In genomic region chr1:147635342-147635741, GRCh38 we compare ENCODE assay signal across 19 cellular contexts. TPM values are rescaled to one million over a fixed set of nuclear protein-coding genes. Genes with fewer than 3 reads are reported as not detected.
A peak's percentile ranks its signal among the peaks of the same experiment; 100 is the strongest.
DNase-seq lines count a peak whose midpoint lies in the region; ATAC-seq and TF ChIP-seq lines count a peak whose summit lies in the region.
"Had no signal": no experiment of that assay in that cellular context is flagged by ENCODE, and none has a peak within 500 bp of the region (broad histone marks: within the 10 kb centered on the region; RNA-seq: fewer than 3 reads in every experiment).

No MANE protein-coding gene starts in this region.

- H3K27me3 ChIP-seq in right cardiac atrium (ENCODE audit: control insufficient read depth, insufficient read depth) (no peaks in the 10 kb centered on the region), smooth muscle cell (ENCODE audit: low read depth) (no peaks in the 10 kb centered on the region)

- H3K4me1 ChIP-seq in right cardiac atrium (ENCODE audit: control insufficient read depth, insufficient read depth, low read length): no peaks in the 10 kb centered on the region
- H3K4me1 ChIP-seq in smooth muscle cell (ENCODE audit: low read depth): no peaks in the 10 kb centered on the region

- DNase-seq in AML-193 (lab: John Stamatoyannopoulos, UW) (peak; percentile 83 to 88), Kasumi-1 (lab: John Stamatoyannopoulos, UW) (peak; percentile 86 to 89), SKM-1 treated with dmso at 0.1 percent for 144 hours (lab: John Stamatoyannopoulos, UW; ENCODE audit: unreplicated experiment) (peak; percentile 98), right cardiac atrium (no peak), NCI-H748 treated with DMSO at 0.1 percent for 48 hours (lab: John Stamatoyannopoulos, UW) (no peak), smooth muscle cell (lab: John Stamatoyannopoulos, UW; ENCODE audit: unreplicated experiment) (no peak), DMS 273 (lab: John Stamatoyannopoulos, UW; ENCODE audit: unreplicated experiment) (no peak)
- DNase-seq: activated CD4-positive, alpha-beta T cell treated with anti-CD3 and anti-CD28 coated beads for 1 hour; activated naive CD8-positive, alpha-beta T cell treated with anti-CD3 and anti-CD28 coated beads, Interleukin-2, amount 10 ng/mL, durations not matched to agents 7 days and 5 days; CD4-positive, CD25-positive, alpha-beta regulatory T cell; DMS53; effector memory CD8-positive, alpha-beta T cell; mucosa of descending colon; NCI-H1048; NCI-H2081; SK-N-SH; T1000 had no signal

- no peak overlapping the region for H3K9ac ChIP-seq in smooth muscle cell (ENCODE audit: low read depth)
- H3K9ac ChIP-seq: SK-N-SH had no signal

- H3K27ac ChIP-seq in right cardiac atrium (ENCODE audit: low read length) (no peak overlapping the region), smooth muscle cell (ENCODE audit: low read depth) (no peak overlapping the region)

- H3K9me3 ChIP-seq in right cardiac atrium (ENCODE audit: control insufficient read depth, low read length) (no peaks in the 10 kb centered on the region), smooth muscle cell (replicated peaks; ENCODE audit: low read depth) (no peaks in the 10 kb centered on the region)
- H3K9me3 ChIP-seq: mucosa of descending colon, SK-N-SH had no signal

- peak; percentile 47 to 50 for ATAC-seq in right cardiac atrium
- ATAC-seq in HG02870 (IDR thresholded peaks at IDR 0.05; ENCODE audit: unreplicated experiment): no peak
- ATAC-seq: effector memory CD8-positive, alpha-beta T cell; K562; mucosa of descending colon had no signal

- TF ChIP-seq CTCF in smooth muscle cell (IDR thresholded peaks at IDR 0.05; ENCODE audit: borderline replicate concordance, insufficient read depth, poor library complexity, severe bottlenecking): no peak

- intact Hi-C loops in right cardiac atrium (cut with DNase I): loop anchor here in 1 of 4 donors (10.0 kb wide), 1 partner anchor 259 kb away; no protein-coding TSS in a partner anchor

- H3K4me3 ChIP-seq in right cardiac atrium (ENCODE audit: low read length) (no peak overlapping the region), smooth muscle cell (no peak overlapping the region)
- H3K4me3 ChIP-seq: K562, mucosa of descending colon had no signal

- H3K4me2 ChIP-seq in smooth muscle cell: no peak overlapping the region
- H3K4me2 ChIP-seq: SK-N-SH had no signal

- no peaks in the 10 kb centered on the region for H3F3A ChIP-seq in smooth muscle cell (ENCODE audit: low read depth)

- no peaks in the 10 kb centered on the region for H4K20me1 ChIP-seq in smooth muscle cell (ENCODE audit: low read depth)

- no peaks in the 10 kb centered on the region for H3K79me2 ChIP-seq in smooth muscle cell (ENCODE audit: low read depth)

- no peaks in the 10 kb centered on the region for H3K36me3 ChIP-seq in smooth muscle cell (ENCODE audit: low read depth)

- WGBS in right cardiac atrium: 68% methylated on average over 1 of the region's 1 CpG
- 93% methylated on average over 1 of the region's 1 CpG for WGBS in smooth muscle cell (ENCODE audit: low lambda C conversion rate)

- H2AFZ ChIP-seq in smooth muscle cell (ENCODE audit: low read depth): no peak overlapping the region

RNA-seq across cellular contexts. Expression of gene ACP6, which starts 35.0 kb away (rescaled TPM):
- total RNA-seq in right cardiac atrium: 10 to 100 TPM; 13.1 to 27.9 (median 17.4) TPM
- polyA plus RNA-seq in right cardiac atrium: 13.6 TPM
- total RNA-seq in smooth muscle cell: 6.4 and 7.6 TPM in 2 replicates
- 11.8 and 12.5 TPM in 2 replicates for polyA plus RNA-seq in smooth muscle cell

Comparison
In these comparisons a context has a peak if more than half of its experiments do, and no peak if none do; other contexts are left out.
1. DNase-seq: peak in AML-193 (2 of 2), Kasumi-1 (2 of 2) and SKM-1 treated with dmso at 0.1 percent for 144 hours (single experiment); none in right cardiac atrium (0 of 3), NCI-H748 treated with DMSO at 0.1 percent for 48 hours (single experiment), smooth muscle cell (single experiment) and DMS 273 (single experiment).